In the genomic region with DNA sequence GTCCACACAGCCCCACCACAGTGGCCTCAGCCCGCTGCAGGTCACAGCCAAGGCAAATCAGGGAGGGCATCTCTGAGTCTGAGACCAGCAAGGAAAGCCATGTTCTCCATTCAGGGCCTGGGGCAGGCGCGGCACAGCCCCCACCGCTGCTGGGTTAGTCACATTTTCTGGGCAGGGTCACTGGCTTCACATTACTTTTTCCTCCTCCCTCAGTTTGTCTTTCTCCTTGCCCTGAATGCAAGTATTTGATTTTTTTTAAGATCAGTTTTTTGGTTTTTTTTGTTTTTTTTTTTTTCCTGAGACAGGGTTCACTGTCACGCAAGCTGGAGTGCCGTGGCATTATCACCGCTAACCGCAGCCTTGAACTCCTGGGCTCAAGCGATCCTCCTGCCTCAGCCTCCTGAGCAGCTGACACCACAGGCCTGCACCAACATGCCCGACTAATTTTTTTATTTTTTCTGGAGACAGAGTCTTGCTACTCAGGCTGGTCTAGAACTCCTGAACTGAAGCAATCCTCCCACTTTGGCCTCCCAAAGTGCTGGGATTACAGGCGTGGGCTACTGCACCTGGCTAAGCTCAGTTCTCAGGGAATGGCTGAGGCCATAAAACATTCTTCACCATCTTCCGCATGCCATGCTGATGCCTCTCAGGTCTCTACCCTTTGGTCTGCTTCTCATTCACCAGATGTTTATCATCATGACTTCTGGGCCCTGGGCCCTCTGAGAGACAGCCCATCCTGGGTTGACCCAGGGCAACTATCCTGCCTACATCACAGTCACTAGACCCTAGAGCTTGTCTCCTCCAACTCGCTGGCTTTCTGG, we compare ENCODE assay signal across 9 cellular contexts. TPM values are rescaled to one million over a fixed set of nuclear protein-coding genes. Genes with fewer than 3 reads are reported as not detected.
DNase-seq lines count a peak whose midpoint lies in the region; ATAC-seq and TF ChIP-seq lines count a peak whose summit lies in the region.
"Had no signal": no experiment of that assay in that cellular context is flagged by ENCODE, and none has a peak within 500 bp of the region (broad histone marks: within the 10 kb centered on the region; RNA-seq: fewer than 3 reads in every experiment).

No MANE protein-coding gene starts in this region.

- ATAC-seq in natural killer cell, result no peak
- ATAC-seq in HG03135 (IDR thresholded peaks at IDR 0.05; ENCODE audit: unreplicated experiment), result no peak
- ATAC-seq in activated CD4-positive, CD25-positive, alpha-beta regulatory T cell treated with anti-CD3 and anti-CD28 coated beads, Interleukin-2, amount 50 U/mL, for 24 hours, result no peak

- peak overlapping the region; percentile 58 for H3K4me3 ChIP-seq in HL-60 (replicated peaks; ENCODE audit: insufficient read depth, low read length)

- H3K27ac Mint-ChIP-seq in CD14-positive monocyte (peak overlapping the region; percentile 93 to 96 (median 95)), natural killer cell (peak overlapping the region in 1 of 2 donors; percentile 70)

- intact Hi-C loops in CD14-positive monocyte (cut with micrococcal nuclease), result loop anchor here in 1 of 2 donors (10.0 kb wide), 2 partner anchors 204 to 1154 kb away; partner anchors contain the start of genes C2orf68, CHMP3 and USP39
- intact Hi-C loops in natural killer cell (cut with micrococcal nuclease), result no loop called here

- peak overlapping the region; percentile 72 for H3K27ac ChIP-seq in HL-60 (replicated peaks)

- H3K4me1 Mint-ChIP-seq in CD14-positive monocyte (peaks cover 93% of the 10 kb centered on the region), natural killer cell (peaks cover 58 to 62% of the 10 kb centered on the region in 2 donors)

- DNase-seq in CD14-positive monocyte (ENCODE audit: low spot score) (no peak), HL-60 (ENCODE audit: low read depth in 1 of 2, low spot score in 1 of 2) (peak in 1 of 2 experiments; percentile 28), astrocyte of the hippocampus (ENCODE audit: low read depth, low spot score) (peak; percentile 29), natural killer cell (no peak), NCI-H2107 treated with DMSO at 0.1 percent for 48 hours (lab: John Stamatoyannopoulos, UW; ENCODE audit: unreplicated experiment) (no peak), HK-2 (ENCODE audit: unreplicated experiment) (no peak)
- DNase-seq: NCI-H1417 had no signal

- H3K9me3 Mint-ChIP-seq in CD14-positive monocyte (no peaks in the 10 kb centered on the region), natural killer cell (no peaks in the 10 kb centered on the region)

- H3K27me3 Mint-ChIP-seq in CD14-positive monocyte (ENCODE audit: low read depth in 3 of 3) (peaks cover 0 to 6% (median 3%) of the 10 kb centered on the region in 3 donors), natural killer cell (ENCODE audit: low read depth in 2 of 2) (peaks cover 0 to 21% of the 10 kb centered on the region in 2 donors)

- H3K36me3 Mint-ChIP-seq in CD14-positive monocyte (peaks cover 0 to 7% of the 10 kb centered on the region in 2 donors), natural killer cell (no peaks in the 10 kb centered on the region)

- no peaks in the 10 kb centered on the region for H3K27me3 ChIP-seq in HL-60 (ENCODE audit: insufficient read depth, poor library complexity, severe bottlenecking)

- H3K4me3 Mint-ChIP-seq in CD14-positive monocyte (peak overlapping the region; percentile 86 to 95), natural killer cell (peak overlapping the region; percentile 67)

- TF ChIP-seq CTCF in CD14-positive monocyte (IDR thresholded peaks at IDR 0.05) (no peak), HL-60 (IDR thresholded peaks at IDR 0.05; ENCODE audit: insufficient read depth, low read length) (no peak), natural killer cell (IDR thresholded peaks at IDR 0.05) (no peak)

RNA-seq across cellular contexts. Expression of gene CAPG, which starts 0.6 kb away (rescaled TPM):
- polyA plus RNA-seq in CD14-positive monocyte, result 100 to 1,000 TPM; 631 to 847 TPM
- 10 to 100 TPM; 10.6 to 50.3 (median 19.3) TPM for total RNA-seq in natural killer cell

RNA-seq across cellular contexts. Expression of gene SH2D6, which starts 7.7 kb away (rescaled TPM):
- not detected for polyA plus RNA-seq in CD14-positive monocyte
- total RNA-seq in natural killer cell, result under 1 TPM in 2 of 3 donors, not detected in 1; 0.21 to 0.57 TPM

RNA-seq across cellular contexts. Expression of gene ELMOD3, which starts 56.2 kb away (rescaled TPM):
- polyA plus RNA-seq in CD14-positive monocyte, result 1 to 10 TPM; 6.1 to 7.2 TPM
- 10 to 100 TPM; 22.4 to 33.9 (median 24.8) TPM for total RNA-seq in natural killer cell

RNA-seq across cellular contexts. Expression of gene RETSAT, which starts 56.5 kb away (rescaled TPM):
- 10 to 100 TPM; 15.0 to 15.8 TPM for polyA plus RNA-seq in CD14-positive monocyte
- total RNA-seq in natural killer cell, result 10 to 100 TPM; 22.7 to 36.5 (median 33.9) TPM
